ENCODE assay signal across 10 cellular contexts in genomic region chr6:127458817-127459216, GRCh38. TPM values are rescaled to one million over a fixed set of nuclear protein-coding genes. Genes with fewer than 3 reads are reported as not detected.
A peak's percentile ranks its signal among the peaks of the same experiment; 100 is the strongest.
DNase-seq lines count a peak whose midpoint lies in the region; ATAC-seq and TF ChIP-seq lines count a peak whose summit lies in the region.
"Had no signal": no experiment of that assay in that cellular context is flagged by ENCODE, and none has a peak within 500 bp of the region (broad histone marks: within the 10 kb centered on the region; RNA-seq: fewer than 3 reads in every experiment).

No MANE protein-coding gene starts in this region.

- H4K20me1 ChIP-seq in smooth muscle cell (ENCODE audit: low read depth): no peaks in the 10 kb centered on the region

- H3K27ac ChIP-seq in HEK293 (ENCODE audit: extremely low read depth, low read depth, low read length): no peak overlapping the region
- peak overlapping the region; percentile 65 to 79 for H3K27ac ChIP-seq in ascending aorta
- peak overlapping the region; percentile 93 for H3K27ac ChIP-seq in smooth muscle cell (ENCODE audit: low read depth)

- peaks cover 13% of the 10 kb centered on the region for H3K4me1 ChIP-seq in HEK293 (ENCODE audit: control insufficient read depth, insufficient read depth, low read length)
- H3K4me1 ChIP-seq in ascending aorta: peaks cover 0 to 2% of the 10 kb centered on the region in 2 donors
- no peaks in the 10 kb centered on the region for H3K4me1 ChIP-seq in iPS-15b (ENCODE audit: control insufficient read depth, insufficient read depth, low read length)
- peaks cover 20% of the 10 kb centered on the region for H3K4me1 ChIP-seq in smooth muscle cell (ENCODE audit: low read depth)

- DNase-seq in ascending aorta (ENCODE audit: low spot score in 2 of 2) (peak in 1 of 2 donors; percentile 76), smooth muscle cell (lab: John Stamatoyannopoulos, UW; ENCODE audit: unreplicated experiment) (no peak), cerebellar cortex (ENCODE audit: low spot score) (no peak), superior temporal gyrus (ENCODE audit: extremely low spot score) (no peak)
- DNase-seq in activated CD4-positive, alpha-beta T cell treated with anti-CD3 and anti-CD28 coated beads for 48 hours: no peak
- DNase-seq: GF-D8, NCI-H187 had no signal

- H3K4me2 ChIP-seq in smooth muscle cell: peak overlapping the region; percentile 79

- H3F3A ChIP-seq in smooth muscle cell (ENCODE audit: low read depth): peaks cover 16% of the 10 kb centered on the region

- intact Hi-C loops in ascending aorta (cut with DNase I): loop anchor here (2.0 kb wide), 1 partner anchor 116 kb away; the partner anchor contains the start of gene ECHDC1

- no peaks in the 10 kb centered on the region for H3K9me3 ChIP-seq in HEK293 (ENCODE audit: control insufficient read depth, insufficient read depth, low read depth, low read length)
- H3K9me3 ChIP-seq in ascending aorta: no peaks in the 10 kb centered on the region
- no peaks in the 10 kb centered on the region for H3K9me3 ChIP-seq in iPS-15b (ENCODE audit: control insufficient read depth, insufficient read depth, low read length)
- no peaks in the 10 kb centered on the region for H3K9me3 ChIP-seq in smooth muscle cell (replicated peaks; ENCODE audit: low read depth)

- ATAC-seq in HG03095 (IDR thresholded peaks at IDR 0.05; ENCODE audit: unreplicated experiment): no peak

- WGBS in smooth muscle cell (ENCODE audit: low lambda C conversion rate): 22% methylated on average over 4 of the region's 4 CpGs

- peak overlapping the region; percentile 78 for H2AFZ ChIP-seq in smooth muscle cell (ENCODE audit: low read depth)

- no peak overlapping the region for H3K9ac ChIP-seq in iPS-15b (ENCODE audit: low read depth, low read length)
- H3K9ac ChIP-seq in smooth muscle cell (ENCODE audit: low read depth): peak overlapping the region; percentile 74

- H3K4me3 ChIP-seq in HEK293 (ENCODE audit: low read depth, low read length): no peak overlapping the region
- H3K4me3 ChIP-seq in ascending aorta: peak overlapping the region; percentile 40 to 55
- peak overlapping the region; percentile 6 for H3K4me3 ChIP-seq in iPS-15b (ENCODE audit: low read depth, low read length)
- H3K4me3 ChIP-seq in smooth muscle cell: peak overlapping the region; percentile 51

- POLR2A ChIA-PET in HEK293 (lab: Yijun Ruan, JAX): no interaction called here

- TF ChIP-seq CTCF in HEK293 (tag by site-specific recombination; IDR thresholded peaks at IDR 0.05): no peak
- no peak for TF ChIP-seq CTCF in ascending aorta (IDR thresholded peaks at IDR 0.05)
- no peak for TF ChIP-seq CTCF in smooth muscle cell (IDR thresholded peaks at IDR 0.05; ENCODE audit: borderline replicate concordance, insufficient read depth, poor library complexity, severe bottlenecking)

- peaks cover 6% of the 10 kb centered on the region for H3K79me2 ChIP-seq in smooth muscle cell (ENCODE audit: low read depth)

- no peaks in the 10 kb centered on the region for H3K36me3 ChIP-seq in HEK293 (ENCODE audit: control insufficient read depth in 2 of 2, insufficient read depth in 1 of 2, low read length in 2 of 2)
- H3K36me3 ChIP-seq in ascending aorta: no peaks in the 10 kb centered on the region
- no peaks in the 10 kb centered on the region for H3K36me3 ChIP-seq in iPS-15b (ENCODE audit: control insufficient read depth, insufficient read depth, low read length)
- H3K36me3 ChIP-seq in smooth muscle cell (ENCODE audit: low read depth): no peaks in the 10 kb centered on the region

- no peaks in the 10 kb centered on the region for H3K27me3 ChIP-seq in ascending aorta
- no peaks in the 10 kb centered on the region for H3K27me3 ChIP-seq in iPS-15b (ENCODE audit: control insufficient read depth, insufficient read depth, low read length)
- no peaks in the 10 kb centered on the region for H3K27me3 ChIP-seq in smooth muscle cell (ENCODE audit: low read depth)

- CTCF ChIA-PET in HEK293 (lab: Yijun Ruan, JAX): interaction anchor here (0.9 to 2.0 kb wide), 5 partner anchors 10 to 99 kb away, joined by 3 to 9 read pairs (median 4); no protein-coding TSS in a partner anchor

TF ChIP-seq in HEK293, 187 proteins besides CTCF, POLR2A, EP300 and RAD21:
- TF ChIP-seq HOXD13 (CRISPR knock-in tag; IDR thresholded peaks at IDR 0.05; ENCODE audit: borderline replicate concordance): no peak
- TF ChIP-seq ZNF501 (tag by site-specific recombination; IDR thresholded peaks at IDR 0.05): no peak
- TF ChIP-seq ZNF366 (tag by site-specific recombination; conservative IDR thresholded peaks at IDR 0.05): no peak
- no peak for TF ChIP-seq EGR2 (tag by site-specific recombination; IDR thresholded peaks at IDR 0.05; ENCODE audit: low read depth)
- TF ChIP-seq ZBTB8A (tag by site-specific recombination; IDR thresholded peaks at IDR 0.05): no peak
- peak; percentile 5 for TF ChIP-seq SETDB1 (IDR thresholded peaks at IDR 0.05; ENCODE audit: insufficient read length, low read length)

RNA-seq across cellular contexts. Expression of gene KIAA0408, which starts 0.4 kb away (rescaled TPM):
- total RNA-seq in ascending aorta: not detected
- total RNA-seq in smooth muscle cell: 3.6 and 8.9 TPM in 2 replicates
- 1.9 and 2.8 TPM in 2 replicates for polyA plus RNA-seq in smooth muscle cell
